ENCODE assay signal across 35 cellular contexts in genomic region chr12:125836647-125837046, GRCh38.
"Had no signal": no experiment of that assay in that cellular context is flagged by ENCODE, and none has a peak within 500 bp of the region (broad histone marks: within the 10 kb centered on the region; RNA-seq: fewer than 3 reads in every experiment).

No MANE protein-coding gene starts in this region.

- H3K27me3 ChIP-seq: MG63 had no signal

- DNase-seq: Kasumi-1, MG63, MM.1S, MV-4-11, NCI-H1048, NCI-H1092, NCI-H1092 treated with DMSO at 0.1 percent for 48 hours, NCI-H1105, NCI-H1105 treated with DMSO at 0.1 percent for 48 hours, NCI-H1417, NCI-H1417 treated with DMSO at 0.1 percent for 48 hours, NCI-H1436, NCI-H1436 treated with DMSO at 0.1 percent for 48 hours, NCI-H146, NCI-H1694, NCI-H1694 treated with DMSO at 0.1 percent for 48 hours, NCI-H187, NCI-H187 treated with DMSO at 0.1 percent for 48 hours, NCI-H1930, NCI-H2029, NCI-H2029 treated with DMSO at 0.1 percent for 48 hours, NCI-H2081, NCI-H2081 treated with DMSO at 0.1 percent for 48 hours, NCI-H2107, NCI-H2171, NCI-H2171 treated with DMSO at 0.1 percent for 48 hours, NCI-H2227 treated with DMSO at 0.1 percent for 48 hours, NCI-H226, NCI-H345, NCI-H446, NCI-H446 treated with DMSO at 0.1 percent for 48 hours, NCI-H510A, NCI-H510A treated with DMSO at 0.1 percent for 48 hours, NCI-H524, NCI-H524 treated with DMSO at 0.1 percent for 48 hours had no signal

- H3K4me3 ChIP-seq: MG63 had no signal

- H3K9me3 ChIP-seq: MG63 had no signal

- H3K36me3 ChIP-seq: MG63 had no signal
